8 cellular contexts compared by ENCODE assay signal in genomic region chr14:106004937-106005795, GRCh38.
A peak's percentile ranks its signal among the peaks of the same experiment; 100 is the strongest.
DNase-seq lines count a peak whose midpoint lies in the region; ATAC-seq and TF ChIP-seq lines count a peak whose summit lies in the region.
"Not testable (repeated sequence)": the region's sequence is repeated elsewhere in the genome, so short reads cannot be mapped to it uniquely, and the experiment has no call there.

No MANE protein-coding gene starts in this region.

- H3K36me3 Mint-ChIP-seq in CD8-positive, alpha-beta T cell; activated naive CD4-positive, alpha-beta T cell treated with anti-CD3 and anti-CD28 coated beads, Interleukin-2, amount 10 ng/mL, durations not matched to agents 7 days and 5 days: not testable (repeated sequence)

- H3K4me1 ChIP-seq in CD8-positive, alpha-beta T cell (ENCODE audit: insufficient read depth, low read length), result peaks cover 36% of the 10 kb centered on the region

- H3K27me3 Mint-ChIP-seq in CD8-positive, alpha-beta T cell (ENCODE audit: low read depth); activated naive CD4-positive, alpha-beta T cell treated with anti-CD3 and anti-CD28 coated beads, Interleukin-2, amount 10 ng/mL, durations not matched to agents 7 days and 5 days: not testable (repeated sequence)

- peak overlapping the region; percentile 57 for H3K27ac ChIP-seq in CD8-positive, alpha-beta T cell (ENCODE audit: low read depth, low read length)

- peak overlapping the region; percentile 92 for H3K27ac Mint-ChIP-seq in CD8-positive, alpha-beta T cell
- peak overlapping the region; percentile 98 for H3K27ac Mint-ChIP-seq in activated naive CD4-positive, alpha-beta T cell treated with anti-CD3 and anti-CD28 coated beads, Interleukin-2, amount 10 ng/mL, durations not matched to agents 7 days and 5 days

- DNase-seq in CD8-positive, alpha-beta T cell, result peak; percentile 47 to 82 (median 62)
- DNase-seq in NCI-H69 (lab: John Stamatoyannopoulos, UW) (peak; percentile 28), activated T-cell treated with anti-CD3 and anti-CD28 coated beads for 1 hour (ENCODE audit: low read depth) (peak; percentile 48), left colon (peak in 1 of 2 donors; percentile 20)
- DNase-seq in activated naive CD4-positive, alpha-beta T cell treated with anti-CD3 and anti-CD28 coated beads, Interleukin-2, amount 10 ng/mL, durations not matched to agents 7 days and 5 days, result peak; percentile 80
- peak; percentile 77 for DNase-seq in stimulated activated CD4-positive, alpha-beta T cell treated with anti-CD3 and anti-CD28 coated beads, Interleukin-4, amount 100 ng/mL, for 24 hours
- DNase-seq in stimulated activated naive CD8-positive, alpha-beta T cell treated with anti-CD3 and anti-CD28 coated beads, Interleukin-15, Interleukin-2, amounts not matched to agents 100 U/mL and 50 U/mL, for 24 hours, result peak; percentile 71

- ATAC-seq in CD8-positive, alpha-beta T cell, result peak; percentile 85
- ATAC-seq in activated CD4-positive, CD25-positive, alpha-beta regulatory T cell treated with anti-CD3 and anti-CD28 coated beads, Interleukin-2, amount 50 U/mL, for 24 hours, result peak; percentile 92
- peak; percentile 9 for ATAC-seq in left colon
- ATAC-seq in stimulated activated naive CD8-positive, alpha-beta T cell treated with anti-CD3 and anti-CD28 coated beads, Interleukin-15, Interleukin-2, amounts not matched to agents 100 U/mL and 50 U/mL, for 24 hours, result peak; percentile 87

- H3K4me3 Mint-ChIP-seq in CD8-positive, alpha-beta T cell, result peak overlapping the region; percentile 71
- peak overlapping the region; percentile 69 for H3K4me3 Mint-ChIP-seq in activated naive CD4-positive, alpha-beta T cell treated with anti-CD3 and anti-CD28 coated beads, Interleukin-2, amount 10 ng/mL, durations not matched to agents 7 days and 5 days

- CTCF ChIA-PET in CD8-positive, alpha-beta T cell (lab: Charles Lee), result interaction anchor here (0.7 to 4.1 kb wide), 15 partner anchors 13 to 59 kb away, joined by 3 to 42 read pairs (median 5); no protein-coding TSS in a partner anchor
- CTCF ChIA-PET in activated naive CD4-positive, alpha-beta T cell treated with anti-CD3 and anti-CD28 coated beads, Interleukin-2, amount 10 ng/mL, durations not matched to agents 7 days and 5 days (lab: Charles Lee), result interaction anchor here (0.6 to 2.3 kb wide), 7 partner anchors 8 to 84 kb away, joined by 3 to 10 read pairs (median 3); no protein-coding TSS in a partner anchor

- not testable (repeated sequence) for H3K36me3 ChIP-seq in CD8-positive, alpha-beta T cell (ENCODE audit: insufficient read depth, low read length)

- peak overlapping the region; percentile 38 for H3K4me3 ChIP-seq in CD8-positive, alpha-beta T cell (ENCODE audit: low read depth, low read length)

- H3K27me3 ChIP-seq in CD8-positive, alpha-beta T cell (ENCODE audit: insufficient read depth, low read length), result not testable (repeated sequence)

- POLR2A ChIA-PET in CD8-positive, alpha-beta T cell (lab: Charles Lee), result interaction anchor here (0.6 to 1.5 kb wide), 3 partner anchors 19 to 412 kb away, joined by 3 to 5 read pairs (median 4); no protein-coding TSS in a partner anchor

- intact Hi-C loops in CD8-positive, alpha-beta T cell (cut with DNase I, micrococcal nuclease), result loop anchor here in 1 of 2 experiments (5.0 kb wide), 1 partner anchor 328 kb away; no protein-coding TSS in a partner anchor
- intact Hi-C loops in left colon (cut with DNase I, micrococcal nuclease), result not testable (repeated sequence)

- not testable (repeated sequence) for TF ChIP-seq CTCF in CD8-positive, alpha-beta T cell (IDR thresholded peaks at IDR 0.05)

- H3K9me3 Mint-ChIP-seq in CD8-positive, alpha-beta T cell; activated naive CD4-positive, alpha-beta T cell treated with anti-CD3 and anti-CD28 coated beads, Interleukin-2, amount 10 ng/mL, durations not matched to agents 7 days and 5 days: not testable (repeated sequence)

- H3K9me3 ChIP-seq in CD8-positive, alpha-beta T cell (ENCODE audit: low read length), result not testable (repeated sequence)

- peaks cover 37% of the 10 kb centered on the region for H3K4me1 Mint-ChIP-seq in CD8-positive, alpha-beta T cell (ENCODE audit: low read depth)
- peaks cover 57% of the 10 kb centered on the region for H3K4me1 Mint-ChIP-seq in activated naive CD4-positive, alpha-beta T cell treated with anti-CD3 and anti-CD28 coated beads, Interleukin-2, amount 10 ng/mL, durations not matched to agents 7 days and 5 days

Comparison
In these comparisons a context has a peak if more than half of its experiments do, and no peak if none do; other contexts are left out.
1. ATAC-seq: peak in every context shown above with its lines; median percentile 92 in activated CD4-positive, CD25-positive, alpha-beta regulatory T cell treated with anti-CD3 and anti-CD28 coated beads, Interleukin-2, amount 50 U/mL, for 24 hours; 87 in stimulated activated naive CD8-positive, alpha-beta T cell treated with anti-CD3 and anti-CD28 coated beads, Interleukin-15, Interleukin-2, amounts not matched to agents 100 U/mL and 50 U/mL, for 24 hours; 85 in CD8-positive, alpha-beta T cell; 9 in left colon.